In genomic region chr6:5713519-5713918, GRCh38 we compare ENCODE assay signal across 22 cellular contexts.
"Had no signal": no experiment of that assay in that cellular context is flagged by ENCODE, and none has a peak within 500 bp of the region (broad histone marks: within the 10 kb centered on the region; RNA-seq: fewer than 3 reads in every experiment).

No MANE protein-coding gene starts in this region.

- DNase-seq: activated CD4-positive, alpha-beta T cell treated with anti-CD3 and anti-CD28 coated beads, Interleukin-2, amount 50 U/mL, for 1 hour; activated CD4-positive, CD25-positive, alpha-beta regulatory T cell treated with anti-CD3 and anti-CD28 coated beads, Interleukin-2, amount 50 U/mL, for 72 hours; activated CD8-positive, alpha-beta memory T cell treated with anti-CD3 and anti-CD28 coated beads, Interleukin-2, amount 50 U/mL, for 4 hours; activated effector memory CD4-positive, alpha-beta T cell treated with Interleukin-2 at 50 U/mL for 16 hours; activated naive CD4-positive, alpha-beta T cell treated with anti-CD3 and anti-CD28 coated beads, Interleukin-2, amount 50 U/mL, for 16 hours; activated T-cell treated with anti-CD3 and anti-CD28 coated beads, Interleukin-2, amount 50 U/mL, for 4 hours; effector CD4-positive, alpha-beta T cell; gastrocnemius medialis; heart right ventricle; midbrain; occipital lobe; stimulated activated naive CD8-positive, alpha-beta T cell treated with anti-CD3 and anti-CD28 coated beads, Interleukin-15, Interleukin-2, amounts not matched to agents 100 U/mL and 50 U/mL, for 24 hours; substantia nigra; T1000; tibial artery had no signal

- H3K4me1 ChIP-seq: breast epithelium, gastrocnemius medialis, tibial artery had no signal

- H3K4me3 Mint-ChIP-seq: activated T-cell treated with anti-CD3 and anti-CD28 coated beads, Interleukin-2, amount 50 U/mL, for 4 hours; nephron had no signal

- H3K27ac Mint-ChIP-seq: nephron had no signal

- H3K36me3 ChIP-seq: breast epithelium, gastrocnemius medialis, heart right ventricle, tibial artery had no signal

- FAIRE-seq: astrocyte, keratinocyte had no signal

- ATAC-seq: activated T-cell treated with anti-CD3 and anti-CD28 coated beads, Interleukin-2, amount 50 U/mL, for 4 hours; esophagus mucosa; gastrocnemius medialis; heart right ventricle; left lobe of liver; stimulated activated naive CD8-positive, alpha-beta T cell treated with anti-CD3 and anti-CD28 coated beads, Interleukin-15, Interleukin-2, amounts not matched to agents 100 U/mL and 50 U/mL, for 24 hours had no signal

- H3K4me3 ChIP-seq: breast epithelium, gastrocnemius medialis, heart right ventricle, lung, tibial artery had no signal

- H3K27ac ChIP-seq: breast epithelium, gastrocnemius medialis, heart right ventricle, tibial artery had no signal

- H3K27me3 ChIP-seq: breast epithelium, gastrocnemius medialis, heart right ventricle, tibial artery had no signal

- H3K4me1 Mint-ChIP-seq: nephron had no signal
